ENCODE assay signal across 24 cellular contexts in genomic region chr4:172900880-172901279, GRCh38.
"Had no signal": no experiment of that assay in that cellular context is flagged by ENCODE, and none has a peak within 500 bp of the region (broad histone marks: within the 10 kb centered on the region; RNA-seq: fewer than 3 reads in every experiment).

No MANE protein-coding gene starts in this region.

- H3K27me3 Mint-ChIP-seq: activated T-helper 17 cell treated with anti-CD3 and anti-CD28 coated beads, Interleukin-2, amount 50 U/mL, for 72 hours; memory B cell; stimulated activated naive B cell treated with anti-CD40 and anti-IgM and Interleukin-4, amounts not matched to agents 10 μg/mL and 1 μg/mL and 100 μg/mL, for 72 hours had no signal

- H3K4me3 Mint-ChIP-seq: activated naive CD8-positive, alpha-beta T cell; activated T-cell treated with anti-CD3 and anti-CD28 coated beads, Interleukin-2, amount 50 U/mL, for 24 hours; activated T-helper 17 cell treated with anti-CD3 and anti-CD28 coated beads, Interleukin-2, amount 50 U/mL, for 72 hours; memory B cell; neural progenitor cell; stimulated activated naive B cell treated with anti-CD40 and anti-IgM and Interleukin-4, amounts not matched to agents 10 μg/mL and 1 μg/mL and 100 μg/mL, for 72 hours had no signal

- H3K4me1 Mint-ChIP-seq: activated T-helper 17 cell treated with anti-CD3 and anti-CD28 coated beads, Interleukin-2, amount 50 U/mL, for 72 hours; memory B cell; stimulated activated naive B cell treated with anti-CD40 and anti-IgM and Interleukin-4, amounts not matched to agents 10 μg/mL and 1 μg/mL and 100 μg/mL, for 72 hours had no signal

- H2AFZ ChIP-seq: neural progenitor cell had no signal

- H3K36me3 Mint-ChIP-seq: activated naive CD8-positive, alpha-beta T cell; memory B cell; neural progenitor cell; stimulated activated naive B cell treated with anti-CD40 and anti-IgM and Interleukin-4, amounts not matched to agents 10 μg/mL and 1 μg/mL and 100 μg/mL, for 72 hours had no signal

- H3K27me3 ChIP-seq: adrenal gland, colonic mucosa, heart right ventricle, neural progenitor cell, testis, upper lobe of left lung had no signal

- H3K9me3 Mint-ChIP-seq: activated T-helper 17 cell treated with anti-CD3 and anti-CD28 coated beads, Interleukin-2, amount 50 U/mL, for 72 hours; neural progenitor cell had no signal

- FAIRE-seq: astrocyte, endometrium, TTC549 had no signal

- ATAC-seq: activated T-helper 17 cell treated with anti-CD3 and anti-CD28 coated beads, Interleukin-2, amount 50 U/mL, for 72 hours; heart right ventricle; left cardiac atrium; mucosa of descending colon; sciatic nerve; stimulated activated naive B cell treated with anti-CD40 and anti-IgM and Interleukin-4, amounts not matched to agents 10 μg/mL and 1 μg/mL and 100 μg/mL, for 72 hours had no signal

- H3K36me3 ChIP-seq: adrenal gland, colonic mucosa, heart right ventricle, neural progenitor cell, upper lobe of left lung had no signal

- H3K27ac Mint-ChIP-seq: activated naive CD8-positive, alpha-beta T cell; activated T-cell treated with anti-CD3 and anti-CD28 coated beads, Interleukin-2, amount 50 U/mL, for 24 hours; activated T-helper 17 cell treated with anti-CD3 and anti-CD28 coated beads, Interleukin-2, amount 50 U/mL, for 72 hours; memory B cell; neural progenitor cell; stimulated activated naive B cell treated with anti-CD40 and anti-IgM and Interleukin-4, amounts not matched to agents 10 μg/mL and 1 μg/mL and 100 μg/mL, for 72 hours had no signal

- H3K4me2 ChIP-seq: neural progenitor cell had no signal

- H3K4me1 ChIP-seq: adrenal gland, colonic mucosa, heart right ventricle, neural progenitor cell, testis, upper lobe of left lung had no signal

- H3K27ac ChIP-seq: adrenal gland, colonic mucosa, heart right ventricle, neural progenitor cell, testis, upper lobe of left lung had no signal

- DNase-seq: activated CD4-positive, alpha-beta T cell treated with anti-CD3 and anti-CD28 coated beads for 1 hour; activated T-cell treated with anti-CD3 and anti-CD28 coated beads, Interleukin-2, amount 50 U/mL, for 24 hours; adrenal gland; colonic mucosa; heart right ventricle; islet precursor cell; left cardiac atrium; mucosa of descending colon; posterior cingulate gyrus; small intestine; stimulated activated CD4-positive, alpha-beta T cell treated with anti-CD3 and anti-CD28 coated beads, Interleukin-15, amount 100 ng/mL, for 24 hours; stimulated activated CD8-positive, alpha-beta memory T cell treated with anti-CD3 and anti-CD28 coated beads, Interleukin-4, amount 100 ng/mL, for 48 hours; stimulated activated naive B cell treated with anti-CD40 and anti-IgM and Interleukin-4, amounts not matched to agents 10 μg/mL and 1 μg/mL and 100 μg/mL, for 72 hours; T-helper 1 cell; testis; upper lobe of left lung had no signal

- H3K4me3 ChIP-seq: adrenal gland, colonic mucosa, heart right ventricle, mucosa of descending colon, neural progenitor cell, testis, upper lobe of left lung had no signal

- H3K9me3 ChIP-seq: adrenal gland, colonic mucosa, testis had no signal
